In genomic region chr5:93819666-93820065, GRCh38 we compare ENCODE assay signal across 24 cellular contexts.
DNase-seq lines count a peak whose midpoint lies in the region; ATAC-seq, FAIRE-seq and TF ChIP-seq lines count a peak whose summit lies in the region.
"Had no signal": no experiment of that assay in that cellular context is flagged by ENCODE, and none has a peak within 500 bp of the region (broad histone marks: within the 10 kb centered on the region; RNA-seq: fewer than 3 reads in every experiment).

No MANE protein-coding gene starts in this region.

- H4K91ac ChIP-seq in H9 (ENCODE audit: insufficient read length, low read depth, low read length): no peak overlapping the region

- no peaks in the 10 kb centered on the region for H3K9me3 ChIP-seq in H9 (ENCODE audit: control insufficient read depth, low read depth, low read length)
- no peaks in the 10 kb centered on the region for H3K9me3 ChIP-seq in iPS DF 6.9 (ENCODE audit: control insufficient read depth, insufficient read depth, low read length)
- H3K9me3 ChIP-seq in neural progenitor cell (ENCODE audit: low read depth): no peaks in the 10 kb centered on the region
- no peaks in the 10 kb centered on the region for H3K9me3 ChIP-seq in small intestine (ENCODE audit: control insufficient read depth, low read depth)
- H3K9me3 ChIP-seq: Caco-2, MG63 had no signal

- H3K18ac ChIP-seq in H9 (ENCODE audit: insufficient read length, low read depth, low read length): no peak overlapping the region

- H2BK5ac ChIP-seq in H9 (ENCODE audit: insufficient read length, low read length): no peak overlapping the region

- H3K4me1 ChIP-seq in H9 (ENCODE audit: insufficient read depth, low read length) (no peaks in the 10 kb centered on the region), iPS DF 6.9 (ENCODE audit: control insufficient read depth, insufficient read depth, low read length) (no peaks in the 10 kb centered on the region), neural progenitor cell (peaks cover 37% of the 10 kb centered on the region), small intestine (ENCODE audit: control insufficient read depth in 2 of 2, insufficient read depth in 1 of 2, low read depth in 1 of 2, low read length in 1 of 2) (no peaks in the 10 kb centered on the region)
- H3K4me1 ChIP-seq: BLaER1 treated with 17β-estradiol and CSF1 and Interleukin-3, amounts not matched to agents 10 nM and 100 nM; Caco-2 had no signal

- H3K27ac ChIP-seq in H9 (ENCODE audit: insufficient read length, low read depth, low read length) (no peak overlapping the region), iPS DF 6.9 (ENCODE audit: low read length) (no peak overlapping the region), neural progenitor cell (peak overlapping the region; percentile 8), small intestine (ENCODE audit: low read depth in 1 of 2, low read length in 1 of 2) (no peak overlapping the region)
- H3K27ac ChIP-seq: BLaER1 treated with 17β-estradiol and CSF1 and Interleukin-3, amounts not matched to agents 10 nM and 100 nM; SK-N-MC had no signal

- DNase-seq in H9: peak; percentile 26
- DNase-seq in iPS DF 6.9 (ENCODE audit: low read depth, low spot score): peak; percentile 1
- DNase-seq in neural progenitor cell (ENCODE audit: low spot score): peak; percentile 66
- DNase-seq in small intestine: no peak
- DNase-seq in amniotic stem cell (lab: John Stamatoyannopoulos, UW): no peak
- DNase-seq in NCI-H526 treated with DMSO at 0.1 percent for 48 hours (lab: John Stamatoyannopoulos, UW): no peak
- DNase-seq: Caco-2; CD8-positive, alpha-beta T cell; EL; GF-D8; MG63; NCI-H1105 treated with DMSO at 0.1 percent for 48 hours; NCI-H146; NCI-H2029; NCI-H446 treated with DMSO at 0.1 percent for 48 hours; NCI-H526; SIG-M5 had no signal

- no peak overlapping the region for H2AK5ac ChIP-seq in H9 (ENCODE audit: insufficient read length, low read length)

- TF ChIP-seq CTCF in H9 (conservative IDR thresholded peaks at IDR 0.05): no peak
- no peak for TF ChIP-seq CTCF in neural progenitor cell (IDR thresholded peaks at IDR 0.05)

- H3K23me2 ChIP-seq in H9 (ENCODE audit: insufficient read length, low read depth, low read length, poor library complexity, severe bottlenecking): no peaks in the 10 kb centered on the region

- H3K9me3 Mint-ChIP-seq in H9 (peaks cover 0 to under 1% of the 10 kb centered on the region in 2 experiments; a peak in 1 of 5 replicates), neural progenitor cell (peaks cover 19% of the 10 kb centered on the region)
- peaks cover 1% of the 10 kb centered on the region for H3K9me3 Mint-ChIP-seq in dendritic cell treated with granulocyte-macrophage colony-stimulating factor and Interleukin-4, amounts not matched to agents 40 ng/mL and 50 ng/mL, for 4 days

- no peak overlapping the region for H2BK120ac ChIP-seq in H9 (ENCODE audit: low read depth, low read length, poor library complexity, severe bottlenecking)

- no peak overlapping the region for H2AFZ ChIP-seq in H9 (ENCODE audit: low read length)
- H2AFZ ChIP-seq in neural progenitor cell (replicated peaks): no peak overlapping the region

- H2BK12ac ChIP-seq in H9 (ENCODE audit: insufficient read length, low read depth, low read length): no peak overlapping the region

- peaks cover 11 to 15% of the 10 kb centered on the region in 2 experiments for H3K4me1 Mint-ChIP-seq in H9
- no peaks in the 10 kb centered on the region for H3K4me1 Mint-ChIP-seq in dendritic cell treated with granulocyte-macrophage colony-stimulating factor and Interleukin-4, amounts not matched to agents 40 ng/mL and 50 ng/mL, for 4 days (ENCODE audit: low read depth)
- peaks cover 39% of the 10 kb centered on the region for H3K4me1 Mint-ChIP-seq in neural progenitor cell

- H2BK15ac ChIP-seq in H9 (ENCODE audit: low read depth, low read length): no peak overlapping the region

- H3K4me3 Mint-ChIP-seq in H9: no peak overlapping the region
- H3K4me3 Mint-ChIP-seq in dendritic cell treated with granulocyte-macrophage colony-stimulating factor and Interleukin-4, amounts not matched to agents 40 ng/mL and 50 ng/mL, for 4 days: no peak overlapping the region
- peak overlapping the region; percentile 17 for H3K4me3 Mint-ChIP-seq in neural progenitor cell
- H3K4me3 Mint-ChIP-seq: CD8-positive, alpha-beta T cell had no signal

- WGBS in H9 (ENCODE audit: extremely low coverage, insufficient read length, low lambda C conversion rate): no CpG with 5 or more reads among the region's 1 CpG
- WGBS in iPS DF 6.9 (ENCODE audit: insufficient coverage, insufficient read length): no CpG with 5 or more reads among the region's 1 CpG
- WGBS in small intestine, 3 donors: 94 to 100% (median 97%) methylated on average over 1 of the region's 1 CpG

- intact Hi-C loops in dendritic cell treated with granulocyte-macrophage colony-stimulating factor and Interleukin-4, amounts not matched to agents 40 ng/mL and 50 ng/mL, for 4 days (cut with micrococcal nuclease): no loop called here

- no peaks in the 10 kb centered on the region for H4K20me1 ChIP-seq in H9 (ENCODE audit: control insufficient read depth, insufficient read depth, insufficient read length)
- no peaks in the 10 kb centered on the region for H4K20me1 ChIP-seq in neural progenitor cell (ENCODE audit: low read depth)
- H4K20me1 ChIP-seq: BLaER1 treated with 17β-estradiol and CSF1 and Interleukin-3, amounts not matched to agents 10 nM and 100 nM had no signal

- no peaks in the 10 kb centered on the region for H3K36me3 ChIP-seq in iPS DF 6.9 (ENCODE audit: control insufficient read depth, insufficient read depth, low read length)
- no peaks in the 10 kb centered on the region for H3K36me3 ChIP-seq in neural progenitor cell
- H3K36me3 ChIP-seq in small intestine (ENCODE audit: control insufficient read depth in 2 of 2, insufficient read depth in 2 of 2, low read length in 2 of 2): peaks cover 0 to 1% of the 10 kb centered on the region in 2 donors
- H3K36me3 ChIP-seq: MG63 had no signal

- H3K36me3 Mint-ChIP-seq in H9 (ENCODE audit: insufficient read depth in 1 of 3, low read depth in 3 of 3) (no peaks in the 10 kb centered on the region), neural progenitor cell (peaks cover 11% of the 10 kb centered on the region)
- H3K36me3 Mint-ChIP-seq in dendritic cell treated with granulocyte-macrophage colony-stimulating factor and Interleukin-4, amounts not matched to agents 40 ng/mL and 50 ng/mL, for 4 days (ENCODE audit: low read depth): peaks cover 7% of the 10 kb centered on the region

- no peak overlapping the region for H3K23ac ChIP-seq in H9 (ENCODE audit: insufficient read length, low read depth, low read length)

- H3K14ac ChIP-seq in H9 (ENCODE audit: insufficient read depth, low read length): no peak overlapping the region

- H3F3A ChIP-seq in neural progenitor cell (ENCODE audit: low read depth): peaks cover 20% of the 10 kb centered on the region

- no peak overlapping the region for H3K4me2 ChIP-seq in H9 (ENCODE audit: insufficient read depth, insufficient read length, low read length)
- peak overlapping the region; percentile 47 for H3K4me2 ChIP-seq in neural progenitor cell
- H3K4me2 ChIP-seq: BLaER1 treated with 17β-estradiol and CSF1 and Interleukin-3, amounts not matched to agents 10 nM and 100 nM had no signal

- no peak overlapping the region for H3K56ac ChIP-seq in H9 (ENCODE audit: insufficient read length, low read depth, low read length)

- ATAC-seq in GM21390 (IDR thresholded peaks at IDR 0.05; ENCODE audit: unreplicated experiment): no peak
- ATAC-seq: CD8-positive, alpha-beta T cell; Panc1 had no signal

- no peak overlapping the region for H3K4ac ChIP-seq in H9 (ENCODE audit: low read depth, low read length)

- H3K79me1 ChIP-seq in H9 (ENCODE audit: insufficient read depth, low read depth, low read length, poor library complexity, severe bottlenecking): no peaks in the 10 kb centered on the region

- no peak overlapping the region for H3K9ac ChIP-seq in H9 (ENCODE audit: extremely low read depth, insufficient read length, low read length)
- no peak overlapping the region for H3K9ac ChIP-seq in neural progenitor cell
- H3K9ac ChIP-seq: BLaER1 treated with 17β-estradiol and CSF1 and Interleukin-3, amounts not matched to agents 10 nM and 100 nM had no signal

- no peak overlapping the region for H4K8ac ChIP-seq in H9 (replicated peaks; ENCODE audit: insufficient read length, low read depth, low read length)

- H3K4me3 ChIP-seq in iPS DF 6.9 (ENCODE audit: low read length) (no peak overlapping the region), neural progenitor cell (no peak overlapping the region), small intestine (ENCODE audit: low read depth in 1 of 2, low read length in 2 of 2) (no peak overlapping the region)
- H3K4me3 ChIP-seq: BLaER1 treated with 17β-estradiol and CSF1 and Interleukin-3, amounts not matched to agents 10 nM and 100 nM; MG63; SK-N-MC had no signal

- H3K27ac Mint-ChIP-seq in H9 (no peak overlapping the region; a peak in 1 of 7 replicates), neural progenitor cell (peak overlapping the region; percentile 22)
- H3K27ac Mint-ChIP-seq in dendritic cell treated with granulocyte-macrophage colony-stimulating factor and Interleukin-4, amounts not matched to agents 40 ng/mL and 50 ng/mL, for 4 days: peak overlapping the region; percentile 39
- H3K27ac Mint-ChIP-seq: CD8-positive, alpha-beta T cell had no signal

- no peak overlapping the region for H3T11ph ChIP-seq in H9 (ENCODE audit: low read length)

- no peak overlapping the region for H2BK20ac ChIP-seq in H9 (ENCODE audit: low read depth, low read length, poor library complexity, severe bottlenecking)

- no peaks in the 10 kb centered on the region for H3K27me3 Mint-ChIP-seq in H9 (ENCODE audit: low read depth)
- H3K27me3 Mint-ChIP-seq in dendritic cell treated with granulocyte-macrophage colony-stimulating factor and Interleukin-4, amounts not matched to agents 40 ng/mL and 50 ng/mL, for 4 days: no peaks in the 10 kb centered on the region
- no peaks in the 10 kb centered on the region for H3K27me3 Mint-ChIP-seq in neural progenitor cell (ENCODE audit: insufficient read depth, low read depth)

- H3K27me3 ChIP-seq in H9 (ENCODE audit: insufficient read depth, low read length) (no peaks in the 10 kb centered on the region), iPS DF 6.9 (ENCODE audit: control insufficient read depth, insufficient read depth, low read length) (no peaks in the 10 kb centered on the region), neural progenitor cell (no peaks in the 10 kb centered on the region), small intestine (ENCODE audit: control insufficient read depth in 2 of 2, insufficient read depth in 2 of 2, low read length in 2 of 2) (no peaks in the 10 kb centered on the region)
- H3K27me3 ChIP-seq: BLaER1 treated with 17β-estradiol and CSF1 and Interleukin-3, amounts not matched to agents 10 nM and 100 nM; MG63 had no signal

- H4K5ac ChIP-seq in H9 (ENCODE audit: insufficient read length, low read depth, low read length): no peak overlapping the region

- no peak for FAIRE-seq in small intestine (lab: Jason Lieb, UNC)
- FAIRE-seq: A204.1, GM12891 had no signal

- H3K79me2 ChIP-seq in H9 (ENCODE audit: insufficient read depth, low read length) (no peaks in the 10 kb centered on the region), neural progenitor cell (ENCODE audit: low read depth) (no peaks in the 10 kb centered on the region)

Comparison
In these comparisons a context has a peak if more than half of its experiments do, and no peak if none do; other contexts are left out.
1. DNase-seq: peak in H9 (single experiment), iPS DF 6.9 (single experiment) and neural progenitor cell (single experiment); none in small intestine (single experiment), amniotic stem cell (single experiment) and NCI-H526 treated with DMSO at 0.1 percent for 48 hours (single experiment).
2. H3K27ac Mint-ChIP-seq: peak in dendritic cell treated with granulocyte-macrophage colony-stimulating factor and Interleukin-4, amounts not matched to agents 40 ng/mL and 50 ng/mL, for 4 days (single experiment) and neural progenitor cell (single experiment); none in H9 (0 of 3).